ENCODE assay signal across 9 cellular contexts in the genomic region with DNA sequence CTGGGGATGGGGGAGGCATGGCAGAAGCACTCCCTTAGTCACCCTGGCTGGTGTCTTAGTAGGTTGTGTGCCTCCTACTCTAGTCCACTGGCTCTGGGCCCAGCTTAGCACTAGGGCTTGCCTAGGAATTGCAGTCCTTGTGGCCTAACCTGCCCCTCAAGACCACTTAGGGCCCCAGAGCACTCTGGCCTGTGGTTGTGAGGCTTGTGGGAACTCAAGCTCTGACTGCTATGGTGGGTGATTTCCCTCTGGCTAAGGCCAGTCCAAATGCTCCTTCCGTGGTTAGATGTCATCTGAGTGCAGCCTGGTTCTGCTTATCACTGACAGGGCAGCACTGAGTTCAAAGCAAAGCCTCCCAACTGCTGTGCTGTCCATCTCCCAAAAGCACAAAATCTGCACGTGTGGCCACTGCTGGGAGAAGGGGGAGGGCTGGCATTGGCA. TPM values are rescaled to one million over a fixed set of nuclear protein-coding genes. Genes with fewer than 3 reads are reported as not detected.
DNase-seq lines count a peak whose midpoint lies in the region; ATAC-seq and TF ChIP-seq lines count a peak whose summit lies in the region.
"Had no signal": no experiment of that assay in that cellular context is flagged by ENCODE, and none has a peak within 500 bp of the region (broad histone marks: within the 10 kb centered on the region; RNA-seq: fewer than 3 reads in every experiment).

No MANE protein-coding gene starts in this region.

- no peaks in the 10 kb centered on the region for H3K36me3 Mint-ChIP-seq in naive thymus-derived CD4-positive, alpha-beta T cell
- H3K36me3 Mint-ChIP-seq in activated T-helper 1 cell treated with anti-CD3 and anti-CD28 coated beads, Interleukin-12 subunit alpha, Interleukin-12 subunit beta, Interleukin-2, Interleukin-4 antibody, amounts not matched to agents 30 ng/mL and 10 ng/mL and 1 ng/mL, durations not matched to agents 14 hours and 24 hours and 36 hours (ENCODE audit: low read depth), result no peaks in the 10 kb centered on the region

- H3K4me1 Mint-ChIP-seq in naive thymus-derived CD4-positive, alpha-beta T cell, result no peaks in the 10 kb centered on the region
- no peaks in the 10 kb centered on the region for H3K4me1 Mint-ChIP-seq in activated T-helper 1 cell treated with anti-CD3 and anti-CD28 coated beads, Interleukin-12 subunit alpha, Interleukin-12 subunit beta, Interleukin-2, Interleukin-4 antibody, amounts not matched to agents 30 ng/mL and 10 ng/mL and 1 ng/mL, durations not matched to agents 14 hours and 24 hours and 36 hours (ENCODE audit: low read depth)

- H3K9me3 ChIP-seq in naive thymus-derived CD4-positive, alpha-beta T cell (ENCODE audit: control insufficient read depth in 2 of 3, low read length in 3 of 3), result no peaks in the 10 kb centered on the region

- intact Hi-C loops in naive thymus-derived CD4-positive, alpha-beta T cell (cut with micrococcal nuclease), result no loop called here
- intact Hi-C loops in activated T-helper 1 cell treated with anti-CD3 and anti-CD28 coated beads, Interleukin-12 subunit alpha, Interleukin-12 subunit beta, Interleukin-2, Interleukin-4 antibody, amounts not matched to agents 30 ng/mL and 10 ng/mL and 1 ng/mL, durations not matched to agents 14 hours and 24 hours and 36 hours (cut with micrococcal nuclease), result no loop called here

- H3K4me1 ChIP-seq in naive thymus-derived CD4-positive, alpha-beta T cell (ENCODE audit: control insufficient read depth in 2 of 2, insufficient read depth in 2 of 2, low read length in 2 of 2), result no peaks in the 10 kb centered on the region

- peaks cover 0 to 23% (median 10%) of the 10 kb centered on the region in 5 donors for H3K27me3 Mint-ChIP-seq in naive thymus-derived CD4-positive, alpha-beta T cell
- no peaks in the 10 kb centered on the region for H3K27me3 Mint-ChIP-seq in activated T-helper 1 cell treated with anti-CD3 and anti-CD28 coated beads, Interleukin-12 subunit alpha, Interleukin-12 subunit beta, Interleukin-2, Interleukin-4 antibody, amounts not matched to agents 30 ng/mL and 10 ng/mL and 1 ng/mL, durations not matched to agents 14 hours and 24 hours and 36 hours (ENCODE audit: insufficient read depth)

- peak; percentile 12 for ATAC-seq in naive thymus-derived CD4-positive, alpha-beta T cell
- ATAC-seq in GM21447 (IDR thresholded peaks at IDR 0.05; ENCODE audit: unreplicated experiment) (no peak), HG03097 (IDR thresholded peaks at IDR 0.05; ENCODE audit: low FRiP score, unreplicated experiment) (no peak)

- DNase-seq in GDM1 (lab: John Stamatoyannopoulos, UW) (peak; percentile 27), HT1080 (ENCODE audit: low read depth) (peak; percentile 23), choroid plexus epithelial cell (ENCODE audit: low read depth) (peak; percentile 63), activated gamma-delta T cell (lab: John Stamatoyannopoulos, UW) (no peak)
- no peak for DNase-seq in naive thymus-derived CD4-positive, alpha-beta T cell
- no peak for DNase-seq in activated T-helper 1 cell treated with anti-CD3 and anti-CD28 coated beads, Interleukin-12 subunit alpha, Interleukin-12 subunit beta, Interleukin-2, Interleukin-4 antibody, amounts not matched to agents 30 ng/mL and 10 ng/mL and 1 ng/mL, durations not matched to agents 14 hours and 24 hours and 36 hours (ENCODE audit: low spot score)
- DNase-seq: dorsolateral prefrontal cortex had no signal

- no peak for TF ChIP-seq CTCF in choroid plexus epithelial cell (conservative IDR thresholded peaks at IDR 0.05; ENCODE audit: low read depth, low read length)

- CTCF ChIA-PET in naive thymus-derived CD4-positive, alpha-beta T cell (lab: Charles Lee), result no interaction called here

- no peaks in the 10 kb centered on the region for H3K27me3 ChIP-seq in naive thymus-derived CD4-positive, alpha-beta T cell (ENCODE audit: control insufficient read depth in 2 of 2, insufficient read depth in 2 of 2, low read length in 2 of 2)
- H3K27me3 ChIP-seq: dorsolateral prefrontal cortex had no signal

- H3K9me3 Mint-ChIP-seq in naive thymus-derived CD4-positive, alpha-beta T cell, result peaks cover 0 to 3% (median 0%) of the 10 kb centered on the region in 11 donors
- H3K9me3 Mint-ChIP-seq in activated T-helper 1 cell treated with anti-CD3 and anti-CD28 coated beads, Interleukin-12 subunit alpha, Interleukin-12 subunit beta, Interleukin-2, Interleukin-4 antibody, amounts not matched to agents 30 ng/mL and 10 ng/mL and 1 ng/mL, durations not matched to agents 14 hours and 24 hours and 36 hours, result no peaks in the 10 kb centered on the region

- H3K4me3 ChIP-seq in choroid plexus epithelial cell (ENCODE audit: low read depth, low read length), result no peak overlapping the region
- H3K4me3 ChIP-seq in naive thymus-derived CD4-positive, alpha-beta T cell (ENCODE audit: low read length), result no peak overlapping the region
- H3K4me3 ChIP-seq: dorsolateral prefrontal cortex had no signal

- no peak overlapping the region for H3K27ac ChIP-seq in naive thymus-derived CD4-positive, alpha-beta T cell (ENCODE audit: low read depth, low read length)
- H3K27ac ChIP-seq: dorsolateral prefrontal cortex had no signal

- H3K4me3 Mint-ChIP-seq in naive thymus-derived CD4-positive, alpha-beta T cell, result no peak overlapping the region
- H3K4me3 Mint-ChIP-seq in activated T-helper 1 cell treated with anti-CD3 and anti-CD28 coated beads, Interleukin-12 subunit alpha, Interleukin-12 subunit beta, Interleukin-2, Interleukin-4 antibody, amounts not matched to agents 30 ng/mL and 10 ng/mL and 1 ng/mL, durations not matched to agents 14 hours and 24 hours and 36 hours, result no peak overlapping the region

- POLR2A ChIA-PET in naive thymus-derived CD4-positive, alpha-beta T cell (lab: Charles Lee), result no interaction called here

- no peak overlapping the region for H3K27ac Mint-ChIP-seq in naive thymus-derived CD4-positive, alpha-beta T cell
- H3K27ac Mint-ChIP-seq in activated T-helper 1 cell treated with anti-CD3 and anti-CD28 coated beads, Interleukin-12 subunit alpha, Interleukin-12 subunit beta, Interleukin-2, Interleukin-4 antibody, amounts not matched to agents 30 ng/mL and 10 ng/mL and 1 ng/mL, durations not matched to agents 14 hours and 24 hours and 36 hours, result no peak overlapping the region

- no peaks in the 10 kb centered on the region for H3K36me3 ChIP-seq in naive thymus-derived CD4-positive, alpha-beta T cell (ENCODE audit: control insufficient read depth in 2 of 3, insufficient read depth in 3 of 3, low read length in 3 of 3)

RNA-seq across cellular contexts. Expression of gene FGD4, which starts 20.2 kb away (rescaled TPM):
- 1.8 and 2.8 TPM in 2 replicates for total RNA-seq in HT1080 (2014; rRNA removed; shearing (Covaris generic))
- 0.67 and 1.2 TPM in 2 replicates for polyA plus RNA-seq in HT1080 (2015; cell fraction: cytosol; rRNA removed)
- polyA plus RNA-seq in HT1080 (2015; cell fraction: nucleus; rRNA removed), result 1.8 and 3.1 TPM in 2 replicates
- 10 to 100 TPM in 1 of 5 experiments, 1 to 10 TPM in 1, under 1 TPM in 3; 0.17 to 13.7 (median 0.62) TPM for total RNA-seq in naive thymus-derived CD4-positive, alpha-beta T cell
- polyA plus RNA-seq in naive thymus-derived CD4-positive, alpha-beta T cell, result under 1 TPM in 1 of 2 donors, not detected in 1; 0.12 TPM
- total RNA-seq in activated T-helper 1 cell treated with anti-CD3 and anti-CD28 coated beads, Interleukin-12 subunit alpha, Interleukin-12 subunit beta, Interleukin-2, Interleukin-4 antibody, amounts not matched to agents 30 ng/mL and 10 ng/mL and 1 ng/mL, durations not matched to agents 14 hours and 24 hours and 36 hours, result 0.03 and 0.51 TPM in 2 replicates

Comparison
In these comparisons a context has a peak if more than half of its experiments do, and no peak if none do; other contexts are left out.
1. DNase-seq: peak in GDM1 (single experiment), HT1080 (single experiment) and choroid plexus epithelial cell (single experiment); none in naive thymus-derived CD4-positive, alpha-beta T cell (0 of 9), activated gamma-delta T cell (single experiment) and activated T-helper 1 cell treated with anti-CD3 and anti-CD28 coated beads, Interleukin-12 subunit alpha, Interleukin-12 subunit beta, Interleukin-2, Interleukin-4 antibody, amounts not matched to agents 30 ng/mL and 10 ng/mL and 1 ng/mL, durations not matched to agents 14 hours and 24 hours and 36 hours (single experiment).